ENCODE assay signal across 1 cellular context in the genomic region with DNA sequence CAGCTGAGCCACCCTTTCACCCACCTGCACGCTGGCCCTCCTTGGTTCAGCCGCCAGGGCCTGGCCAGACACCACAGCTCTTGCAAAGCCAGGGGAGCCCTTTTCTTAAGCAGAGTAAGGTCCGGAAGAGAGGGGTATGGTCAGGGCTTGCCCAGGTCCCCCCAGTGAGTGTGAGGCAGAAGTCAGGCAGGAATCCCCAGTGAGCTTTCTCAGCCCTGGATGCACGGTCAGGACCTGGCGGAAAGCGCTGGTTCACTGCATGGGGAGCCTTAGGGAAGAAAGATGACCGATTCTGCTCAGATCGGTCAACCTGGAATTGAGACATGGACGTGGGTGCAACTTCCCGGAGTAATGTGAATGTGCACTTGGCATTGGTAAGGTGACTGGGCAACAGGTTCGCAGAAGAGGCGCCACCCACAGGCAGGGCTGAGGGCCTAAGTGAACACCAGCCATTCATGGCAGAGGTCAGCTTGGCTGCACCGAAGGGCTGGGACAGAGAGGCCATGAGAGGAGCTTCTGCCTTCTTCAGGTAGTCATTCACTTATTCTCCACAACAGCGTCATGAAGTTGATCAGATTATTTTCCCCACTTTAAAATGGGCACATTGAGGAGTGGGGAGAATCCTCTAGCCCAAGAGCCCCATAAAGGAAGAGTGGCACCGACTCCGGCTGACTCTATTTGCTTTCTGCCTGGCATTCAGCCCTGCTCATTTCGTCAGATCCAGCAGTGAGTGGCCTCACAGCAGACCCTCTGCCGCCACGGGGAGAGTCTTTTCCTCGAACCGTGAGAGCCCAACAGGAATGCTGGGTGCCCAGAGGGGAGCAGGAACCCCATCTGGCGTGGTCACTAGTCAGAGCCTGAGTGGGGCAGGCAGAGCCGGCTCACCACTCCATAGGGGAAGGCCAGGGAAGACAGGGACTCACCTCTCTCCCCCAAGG.
TF ChIP-seq lines count a peak whose summit lies in the region.

No MANE protein-coding gene starts in this region.

TF ChIP-seq in HepG2, 621 proteins besides CTCF, POLR2A, EP300 and RAD21 (continues in another document):
- TF ChIP-seq TGIF2 (CRISPR knock-in tag; IDR thresholded peaks at IDR 0.05) (0 out of 2 replicates have a peak, but pooled peaks have one; percentile 54), ADNP (CRISPR knock-in tag; IDR thresholded peaks at IDR 0.05) (no peak), KMT2A (CRISPR knock-in tag; IDR thresholded peaks at IDR 0.05) (no peak), IKZF1 (IDR thresholded peaks at IDR 0.05) (no peak), NFIC (IDR thresholded peaks at IDR 0.05; ENCODE audit: low read length) (no peak), ZNF768 (CRISPR knock-in tag; IDR thresholded peaks at IDR 0.05) (no peak), PBX3 (CRISPR knock-in tag; IDR thresholded peaks at IDR 0.05; ENCODE audit: borderline replicate concordance) (no peak), ZNF383 (CRISPR knock-in tag; IDR thresholded peaks at IDR 0.05; ENCODE audit: borderline replicate concordance) (no peak), ZBTB39 (CRISPR knock-in tag; IDR thresholded peaks at IDR 0.05) (no peak), KDM2A (CRISPR knock-in tag; IDR thresholded peaks at IDR 0.05; ENCODE audit: borderline replicate concordance, low read depth) (0 out of 2 replicates have a peak, but pooled peaks have one; percentile 7), HHEX (CRISPR knock-in tag; IDR thresholded peaks at IDR 0.05) (no peak), PRDM4 (CRISPR knock-in tag; IDR thresholded peaks at IDR 0.05; ENCODE audit: borderline replicate concordance) (0 out of 2 replicates have a peak, but pooled peaks have one; percentile 46), ZNF562 (CRISPR knock-in tag; IDR thresholded peaks at IDR 0.05; ENCODE audit: borderline replicate concordance) (no peak), ZNF496 (CRISPR knock-in tag; IDR thresholded peaks at IDR 0.05; ENCODE audit: insufficient replicate concordance) (no peak), PRPF4 (IDR thresholded peaks at IDR 0.05; ENCODE audit: low read depth, low read length, poor library complexity, severe bottlenecking) (peak; percentile 86), SMARCE1 (IDR thresholded peaks at IDR 0.05; ENCODE audit: borderline replicate concordance) (no peak), ARNT2 (CRISPR knock-in tag; IDR thresholded peaks at IDR 0.05; ENCODE audit: low read depth) (no peak; the same call in 1 of the 2 replicates), TEAD2 (CRISPR knock-in tag; IDR thresholded peaks at IDR 0.05) (no peak), NFYB (CRISPR knock-in tag; IDR thresholded peaks at IDR 0.05) (no peak), RBFOX2 (IDR thresholded peaks at IDR 0.05; ENCODE audit: low read depth, low read length) (no peak), ZNF264 (CRISPR knock-in tag; IDR thresholded peaks at IDR 0.05) (no peak), SALL1 (CRISPR knock-in tag; IDR thresholded peaks at IDR 0.05) (no peak), MIXL1 (CRISPR knock-in tag; IDR thresholded peaks at IDR 0.05) (no peak), ZNF672 (CRISPR knock-in tag; IDR thresholded peaks at IDR 0.05) (no peak), ZNF263 (CRISPR knock-in tag; IDR thresholded peaks at IDR 0.05) (no peak; the same call in 1 of the 2 replicates), SCMH1 (CRISPR knock-in tag; IDR thresholded peaks at IDR 0.05; ENCODE audit: borderline replicate concordance) (no peak), TEF (CRISPR knock-in tag; IDR thresholded peaks at IDR 0.05) (no peak), ZNF432 (CRISPR knock-in tag; IDR thresholded peaks at IDR 0.05; ENCODE audit: borderline replicate concordance) (no peak), YY1 (IDR thresholded peaks at IDR 0.05; ENCODE audit: insufficient read depth, insufficient replicate concordance, low read depth, low read length) (no peak), ZNF282 (IDR thresholded peaks at IDR 0.05; ENCODE audit: partially characterized antibody) (no peak)
- TF ChIP-seq, protein P1, sequence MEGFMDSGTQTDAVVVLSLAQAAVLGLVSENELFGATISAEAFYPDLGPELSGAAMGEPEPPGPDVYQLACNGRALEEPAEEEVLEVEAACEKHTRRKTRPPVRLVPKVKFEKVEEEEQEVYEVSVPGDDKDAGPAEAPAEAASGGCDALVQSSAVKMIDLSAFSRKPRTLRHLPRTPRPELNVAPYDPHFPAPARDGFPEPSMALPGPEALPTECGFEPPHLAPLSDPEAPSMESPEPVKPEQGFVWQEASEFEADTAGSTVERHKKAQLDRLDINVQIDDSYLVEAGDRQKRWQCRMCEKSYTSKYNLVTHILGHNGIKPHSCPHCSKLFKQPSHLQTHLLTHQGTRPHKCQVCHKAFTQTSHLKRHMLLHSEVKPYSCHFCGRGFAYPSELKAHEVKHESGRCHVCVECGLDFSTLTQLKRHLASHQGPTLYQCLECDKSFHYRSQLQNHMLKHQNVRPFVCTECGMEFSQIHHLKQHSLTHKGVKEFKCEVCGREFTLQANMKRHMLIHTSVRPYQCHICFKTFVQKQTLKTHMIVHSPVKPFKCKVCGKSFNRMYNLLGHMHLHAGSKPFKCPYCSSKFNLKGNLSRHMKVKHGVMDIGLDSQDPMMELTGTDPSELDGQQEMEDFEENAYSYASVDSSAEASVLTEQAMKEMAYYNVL (CRISPR knock-in tag; IDR thresholded peaks at IDR 0.05; ENCODE audit: borderline replicate concordance), result no peak
- TF ChIP-seq, protein P2, sequence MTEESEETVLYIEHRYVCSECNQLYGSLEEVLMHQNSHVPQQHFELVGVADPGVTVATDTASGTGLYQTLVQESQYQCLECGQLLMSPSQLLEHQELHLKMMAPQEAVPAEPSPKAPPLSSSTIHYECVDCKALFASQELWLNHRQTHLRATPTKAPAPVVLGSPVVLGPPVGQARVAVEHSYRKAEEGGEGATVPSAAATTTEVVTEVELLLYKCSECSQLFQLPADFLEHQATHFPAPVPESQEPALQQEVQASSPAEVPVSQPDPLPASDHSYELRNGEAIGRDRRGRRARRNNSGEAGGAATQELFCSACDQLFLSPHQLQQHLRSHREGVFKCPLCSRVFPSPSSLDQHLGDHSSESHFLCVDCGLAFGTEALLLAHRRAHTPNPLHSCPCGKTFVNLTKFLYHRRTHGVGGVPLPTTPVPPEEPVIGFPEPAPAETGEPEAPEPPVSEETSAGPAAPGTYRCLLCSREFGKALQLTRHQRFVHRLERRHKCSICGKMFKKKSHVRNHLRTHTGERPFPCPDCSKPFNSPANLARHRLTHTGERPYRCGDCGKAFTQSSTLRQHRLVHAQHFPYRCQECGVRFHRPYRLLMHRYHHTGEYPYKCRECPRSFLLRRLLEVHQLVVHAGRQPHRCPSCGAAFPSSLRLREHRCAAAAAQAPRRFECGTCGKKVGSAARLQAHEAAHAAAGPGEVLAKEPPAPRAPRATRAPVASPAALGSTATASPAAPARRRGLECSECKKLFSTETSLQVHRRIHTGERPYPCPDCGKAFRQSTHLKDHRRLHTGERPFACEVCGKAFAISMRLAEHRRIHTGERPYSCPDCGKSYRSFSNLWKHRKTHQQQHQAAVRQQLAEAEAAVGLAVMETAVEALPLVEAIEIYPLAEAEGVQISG (CRISPR knock-in tag; IDR thresholded peaks at IDR 0.05), result peak; percentile 20; the same call in 1 of the 2 replicates
- TF ChIP-seq, protein P3, sequence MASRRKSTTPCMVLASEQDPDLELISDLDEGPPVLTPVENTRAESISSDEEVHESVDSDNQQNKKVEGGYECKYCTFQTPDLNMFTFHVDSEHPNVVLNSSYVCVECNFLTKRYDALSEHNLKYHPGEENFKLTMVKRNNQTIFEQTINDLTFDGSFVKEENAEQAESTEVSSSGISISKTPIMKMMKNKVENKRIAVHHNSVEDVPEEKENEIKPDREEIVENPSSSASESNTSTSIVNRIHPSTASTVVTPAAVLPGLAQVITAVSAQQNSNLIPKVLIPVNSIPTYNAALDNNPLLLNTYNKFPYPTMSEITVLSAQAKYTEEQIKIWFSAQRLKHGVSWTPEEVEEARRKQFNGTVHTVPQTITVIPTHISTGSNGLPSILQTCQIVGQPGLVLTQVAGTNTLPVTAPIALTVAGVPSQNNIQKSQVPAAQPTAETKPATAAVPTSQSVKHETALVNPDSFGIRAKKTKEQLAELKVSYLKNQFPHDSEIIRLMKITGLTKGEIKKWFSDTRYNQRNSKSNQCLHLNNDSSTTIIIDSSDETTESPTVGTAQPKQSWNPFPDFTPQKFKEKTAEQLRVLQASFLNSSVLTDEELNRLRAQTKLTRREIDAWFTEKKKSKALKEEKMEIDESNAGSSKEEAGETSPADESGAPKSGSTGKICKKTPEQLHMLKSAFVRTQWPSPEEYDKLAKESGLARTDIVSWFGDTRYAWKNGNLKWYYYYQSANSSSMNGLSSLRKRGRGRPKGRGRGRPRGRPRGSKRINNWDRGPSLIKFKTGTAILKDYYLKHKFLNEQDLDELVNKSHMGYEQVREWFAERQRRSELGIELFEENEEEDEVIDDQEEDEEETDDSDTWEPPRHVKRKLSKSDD (CRISPR knock-in tag; IDR thresholded peaks at IDR 0.05; ENCODE audit: low read depth), result no peak
- TF ChIP-seq, protein P4, sequence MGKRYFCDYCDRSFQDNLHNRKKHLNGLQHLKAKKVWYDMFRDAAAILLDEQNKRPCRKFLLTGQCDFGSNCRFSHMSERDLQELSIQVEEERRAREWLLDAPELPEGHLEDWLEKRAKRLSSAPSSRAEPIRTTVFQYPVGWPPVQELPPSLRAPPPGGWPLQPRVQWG (CRISPR knock-in tag; IDR thresholded peaks at IDR 0.05; ENCODE audit: borderline replicate concordance, low read depth), result no peak
- TF ChIP-seq, protein P5, sequence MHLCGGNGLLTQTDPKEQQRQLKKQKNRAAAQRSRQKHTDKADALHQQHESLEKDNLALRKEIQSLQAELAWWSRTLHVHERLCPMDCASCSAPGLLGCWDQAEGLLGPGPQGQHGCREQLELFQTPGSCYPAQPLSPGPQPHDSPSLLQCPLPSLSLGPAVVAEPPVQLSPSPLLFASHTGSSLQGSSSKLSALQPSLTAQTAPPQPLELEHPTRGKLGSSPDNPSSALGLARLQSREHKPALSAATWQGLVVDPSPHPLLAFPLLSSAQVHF (CRISPR knock-in tag; IDR thresholded peaks at IDR 0.05), result no peak
- TF ChIP-seq, protein P6, sequence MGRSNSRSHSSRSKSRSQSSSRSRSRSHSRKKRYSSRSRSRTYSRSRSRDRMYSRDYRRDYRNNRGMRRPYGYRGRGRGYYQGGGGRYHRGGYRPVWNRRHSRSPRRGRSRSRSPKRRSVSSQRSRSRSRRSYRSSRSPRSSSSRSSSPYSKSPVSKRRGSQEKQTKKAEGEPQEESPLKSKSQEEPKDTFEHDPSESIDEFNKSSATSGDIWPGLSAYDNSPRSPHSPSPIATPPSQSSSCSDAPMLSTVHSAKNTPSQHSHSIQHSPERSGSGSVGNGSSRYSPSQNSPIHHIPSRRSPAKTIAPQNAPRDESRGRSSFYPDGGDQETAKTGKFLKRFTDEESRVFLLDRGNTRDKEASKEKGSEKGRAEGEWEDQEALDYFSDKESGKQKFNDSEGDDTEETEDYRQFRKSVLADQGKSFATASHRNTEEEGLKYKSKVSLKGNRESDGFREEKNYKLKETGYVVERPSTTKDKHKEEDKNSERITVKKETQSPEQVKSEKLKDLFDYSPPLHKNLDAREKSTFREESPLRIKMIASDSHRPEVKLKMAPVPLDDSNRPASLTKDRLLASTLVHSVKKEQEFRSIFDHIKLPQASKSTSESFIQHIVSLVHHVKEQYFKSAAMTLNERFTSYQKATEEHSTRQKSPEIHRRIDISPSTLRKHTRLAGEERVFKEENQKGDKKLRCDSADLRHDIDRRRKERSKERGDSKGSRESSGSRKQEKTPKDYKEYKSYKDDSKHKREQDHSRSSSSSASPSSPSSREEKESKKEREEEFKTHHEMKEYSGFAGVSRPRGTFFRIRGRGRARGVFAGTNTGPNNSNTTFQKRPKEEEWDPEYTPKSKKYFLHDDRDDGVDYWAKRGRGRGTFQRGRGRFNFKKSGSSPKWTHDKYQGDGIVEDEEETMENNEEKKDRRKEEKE (IDR thresholded peaks at IDR 0.05), result no peak
- TF ChIP-seq, protein P7, sequence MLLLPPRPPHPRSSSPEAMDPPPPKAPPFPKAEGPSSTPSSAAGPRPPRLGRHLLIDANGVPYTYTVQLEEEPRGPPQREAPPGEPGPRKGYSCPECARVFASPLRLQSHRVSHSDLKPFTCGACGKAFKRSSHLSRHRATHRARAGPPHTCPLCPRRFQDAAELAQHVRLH (CRISPR knock-in tag; IDR thresholded peaks at IDR 0.05; ENCODE audit: borderline replicate concordance, low read depth), result no peak
